1 cellular context compared by ENCODE assay signal in the genomic region with DNA sequence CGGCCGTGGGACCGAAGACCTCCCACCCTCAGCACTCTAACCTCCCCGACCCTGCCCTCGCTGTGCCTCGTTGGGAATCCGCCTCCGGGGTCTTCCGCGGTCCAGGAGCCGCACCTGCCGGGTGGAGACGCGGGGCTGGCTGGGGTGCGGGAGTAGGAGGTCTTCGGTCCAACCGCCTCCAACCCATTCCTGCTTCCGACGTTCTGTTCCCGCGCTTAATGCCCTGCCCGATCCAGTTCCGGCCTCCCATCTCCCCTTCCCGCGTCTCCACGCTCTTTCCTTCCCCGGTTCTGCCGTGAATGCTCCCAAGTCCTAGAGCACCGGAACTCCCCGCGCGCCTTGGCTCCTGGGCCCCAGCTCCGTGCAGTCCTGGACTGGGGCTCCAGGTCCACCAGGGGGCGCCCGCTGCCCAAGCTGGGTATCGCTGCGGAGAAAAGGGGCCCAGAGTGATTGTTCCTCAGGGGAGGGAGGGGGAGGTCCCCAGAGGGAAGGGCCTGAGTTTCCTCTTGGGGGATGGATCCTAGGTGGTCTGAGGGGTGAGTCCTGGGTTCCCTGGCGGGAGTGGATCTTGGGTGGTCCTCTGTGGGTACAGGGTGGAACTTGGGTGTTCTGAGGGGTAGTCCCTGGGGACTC.
A peak's percentile ranks its signal among the peaks of the same experiment; 100 is the strongest.
TF ChIP-seq lines count a peak whose summit lies in the region.

No MANE protein-coding gene starts in this region.

TF ChIP-seq in IMR-90, 13 proteins besides CTCF, POLR2A, EP300 and RAD21:
- TF ChIP-seq NFE2L2 (IDR thresholded peaks at IDR 0.05; ENCODE audit: low read depth, low read length) (no peak), SMC3 (IDR thresholded peaks at IDR 0.05; ENCODE audit: low read depth, low read length) (peak; percentile 87), RFX5 (IDR thresholded peaks at IDR 0.05; ENCODE audit: low read depth, low read length) (no peak), MAZ (IDR thresholded peaks at IDR 0.05; ENCODE audit: borderline replicate concordance, low read depth, low read length) (peak; percentile 88), CEBPB (IDR thresholded peaks at IDR 0.05; ENCODE audit: low read depth, low read length) (no peak), BHLHE40 (IDR thresholded peaks at IDR 0.05; ENCODE audit: low read depth, low read length) (no peak), MXI1 (IDR thresholded peaks at IDR 0.05; ENCODE audit: borderline replicate concordance, low read depth, low read length) (no peak), FOS (IDR thresholded peaks at IDR 0.05; ENCODE audit: low read depth, low read length) (no peak), RCOR1 (IDR thresholded peaks at IDR 0.05; ENCODE audit: insufficient replicate concordance, low read length) (no peak), CHD1 (IDR thresholded peaks at IDR 0.05; ENCODE audit: low read depth, low read length) (no peak), MAFK (IDR thresholded peaks at IDR 0.05; ENCODE audit: low read depth, low read length) (no peak)
- TF ChIP-seq, protein P1, sequence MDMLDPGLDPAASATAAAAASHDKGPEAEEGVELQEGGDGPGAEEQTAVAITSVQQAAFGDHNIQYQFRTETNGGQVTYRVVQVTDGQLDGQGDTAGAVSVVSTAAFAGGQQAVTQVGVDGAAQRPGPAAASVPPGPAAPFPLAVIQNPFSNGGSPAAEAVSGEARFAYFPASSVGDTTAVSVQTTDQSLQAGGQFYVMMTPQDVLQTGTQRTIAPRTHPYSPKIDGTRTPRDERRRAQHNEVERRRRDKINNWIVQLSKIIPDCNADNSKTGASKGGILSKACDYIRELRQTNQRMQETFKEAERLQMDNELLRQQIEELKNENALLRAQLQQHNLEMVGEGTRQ (IDR thresholded peaks at IDR 0.05; ENCODE audit: low read depth, low read length), result no peak
- TF ChIP-seq, protein P2, sequence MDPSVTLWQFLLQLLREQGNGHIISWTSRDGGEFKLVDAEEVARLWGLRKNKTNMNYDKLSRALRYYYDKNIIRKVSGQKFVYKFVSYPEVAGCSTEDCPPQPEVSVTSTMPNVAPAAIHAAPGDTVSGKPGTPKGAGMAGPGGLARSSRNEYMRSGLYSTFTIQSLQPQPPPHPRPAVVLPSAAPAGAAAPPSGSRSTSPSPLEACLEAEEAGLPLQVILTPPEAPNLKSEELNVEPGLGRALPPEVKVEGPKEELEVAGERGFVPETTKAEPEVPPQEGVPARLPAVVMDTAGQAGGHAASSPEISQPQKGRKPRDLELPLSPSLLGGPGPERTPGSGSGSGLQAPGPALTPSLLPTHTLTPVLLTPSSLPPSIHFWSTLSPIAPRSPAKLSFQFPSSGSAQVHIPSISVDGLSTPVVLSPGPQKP (IDR thresholded peaks at IDR 0.05; ENCODE audit: borderline replicate concordance, low read depth, low read length), result no peak
